ENCODE assay signal across 13 cellular contexts in the genomic region with DNA sequence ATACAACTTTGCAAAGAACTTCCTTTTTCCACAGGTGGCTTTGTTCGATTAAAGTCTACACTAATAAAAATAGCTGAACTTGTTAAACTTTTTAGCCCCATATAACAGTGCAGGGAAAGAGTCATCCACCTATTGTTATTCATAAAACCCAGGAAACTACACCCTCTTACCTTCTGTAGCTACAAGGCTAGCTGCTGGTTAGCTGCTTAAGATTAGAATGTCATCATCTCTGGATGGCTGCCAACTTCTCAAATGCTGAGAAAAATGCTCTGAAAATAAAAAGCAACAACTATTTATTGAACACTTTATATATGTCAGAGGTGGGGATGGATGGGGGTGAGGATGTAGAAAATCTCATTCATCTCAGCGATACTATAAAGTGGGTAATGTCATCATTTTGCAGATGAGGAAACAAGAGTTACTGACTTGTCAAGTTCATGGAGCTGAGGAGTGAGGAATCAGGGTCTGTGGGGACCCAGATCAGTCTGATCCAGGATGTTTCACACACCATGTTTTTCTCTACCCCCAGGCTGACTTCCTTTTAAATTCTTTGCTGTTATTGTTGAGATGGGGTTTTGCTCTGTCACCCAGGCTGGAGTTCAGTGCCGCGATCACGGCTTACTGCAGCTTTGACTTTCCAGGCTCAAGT. TPM values are rescaled to one million over a fixed set of nuclear protein-coding genes. Genes with fewer than 3 reads are reported as not detected.
DNase-seq lines count a peak whose midpoint lies in the region; ATAC-seq and TF ChIP-seq lines count a peak whose summit lies in the region.
"Had no signal": no experiment of that assay in that cellular context is flagged by ENCODE, and none has a peak within 500 bp of the region (broad histone marks: within the 10 kb centered on the region; RNA-seq: fewer than 3 reads in every experiment).

No MANE protein-coding gene starts in this region.

- H3K36me3 Mint-ChIP-seq in mesothelial cell of epicardium: peaks cover 24% of the 10 kb centered on the region

- no peak overlapping the region for H3K4me3 Mint-ChIP-seq in mesothelial cell of epicardium
- H3K4me3 Mint-ChIP-seq: activated CD4-positive, alpha-beta memory T cell treated with anti-CD3 and anti-CD28 coated beads, Interleukin-2, amount 10 ng/mL, durations not matched to agents 7 days and 5 days; activated naive CD8-positive, alpha-beta T cell treated with anti-CD3 and anti-CD28 coated beads, Interleukin-2, amount 10 ng/mL, durations not matched to agents 7 days and 5 days had no signal

- H3K27me3 ChIP-seq in upper lobe of right lung: no peaks in the 10 kb centered on the region

- H3K36me3 ChIP-seq in upper lobe of right lung: peaks cover 27% of the 10 kb centered on the region

- H3K4me1 Mint-ChIP-seq in mesothelial cell of epicardium: peaks cover 11% of the 10 kb centered on the region

- intact Hi-C loops in upper lobe of right lung (cut with DNase I): no loop called here

- no peaks in the 10 kb centered on the region for H3K9me3 ChIP-seq in upper lobe of right lung

- no peaks in the 10 kb centered on the region for H3K9me3 Mint-ChIP-seq in mesothelial cell of epicardium
- H3K9me3 Mint-ChIP-seq: activated CD4-positive, alpha-beta memory T cell treated with anti-CD3 and anti-CD28 coated beads, Interleukin-2, amount 10 ng/mL, durations not matched to agents 7 days and 5 days; activated naive CD8-positive, alpha-beta T cell treated with anti-CD3 and anti-CD28 coated beads, Interleukin-2, amount 10 ng/mL, durations not matched to agents 7 days and 5 days had no signal

- H3K27me3 Mint-ChIP-seq in mesothelial cell of epicardium (ENCODE audit: low read depth): no peaks in the 10 kb centered on the region
- H3K27me3 Mint-ChIP-seq: activated CD4-positive, alpha-beta memory T cell treated with anti-CD3 and anti-CD28 coated beads, Interleukin-2, amount 10 ng/mL, durations not matched to agents 7 days and 5 days; activated naive CD8-positive, alpha-beta T cell treated with anti-CD3 and anti-CD28 coated beads, Interleukin-2, amount 10 ng/mL, durations not matched to agents 7 days and 5 days had no signal

- peak; percentile 19 for DNase-seq in GM03348 (ENCODE audit: low spot score)
- peak; percentile 43 for DNase-seq in M059J (ENCODE audit: low read depth)
- DNase-seq in choroid plexus epithelial cell (ENCODE audit: low read depth): peak; percentile 72
- no peak for DNase-seq in mesothelial cell of epicardium (ENCODE audit: low spot score in 2 of 2, unreplicated experiment in 2 of 2)
- no peak for DNase-seq in upper lobe of right lung
- DNase-seq: activated CD4-positive, alpha-beta memory T cell treated with anti-CD3 and anti-CD28 coated beads, Interleukin-2, amount 10 ng/mL, durations not matched to agents 7 days and 5 days; activated naive CD8-positive, alpha-beta T cell treated with anti-CD3 and anti-CD28 coated beads, Interleukin-2, amount 10 ng/mL, durations not matched to agents 7 days and 5 days; DMS153; effector CD8-positive, alpha-beta T cell; MM.1S; NCI-H524 had no signal

- H3K27ac ChIP-seq in upper lobe of right lung: no peak overlapping the region

- H3K4me3 ChIP-seq in choroid plexus epithelial cell (ENCODE audit: low read depth, low read length) (no peak overlapping the region), upper lobe of right lung (no peak overlapping the region)

- no peaks in the 10 kb centered on the region for H3K4me1 ChIP-seq in upper lobe of right lung

- TF ChIP-seq CTCF in choroid plexus epithelial cell (conservative IDR thresholded peaks at IDR 0.05; ENCODE audit: low read depth, low read length): no peak
- no peak for TF ChIP-seq CTCF in mesothelial cell of epicardium (IDR thresholded peaks at IDR 0.05; ENCODE audit: unreplicated experiment)
- no peak for TF ChIP-seq CTCF in upper lobe of right lung (IDR thresholded peaks at IDR 0.05)

- no peak for ATAC-seq in HG02973 (IDR thresholded peaks at IDR 0.05; ENCODE audit: unreplicated experiment)
- no peak for ATAC-seq in upper lobe of right lung
- no peak for ATAC-seq in HG03469 (IDR thresholded peaks at IDR 0.05; ENCODE audit: unreplicated experiment)

- peak overlapping the region; percentile 53 for H3K27ac Mint-ChIP-seq in mesothelial cell of epicardium
- H3K27ac Mint-ChIP-seq: activated CD4-positive, alpha-beta memory T cell treated with anti-CD3 and anti-CD28 coated beads, Interleukin-2, amount 10 ng/mL, durations not matched to agents 7 days and 5 days; activated naive CD8-positive, alpha-beta T cell treated with anti-CD3 and anti-CD28 coated beads, Interleukin-2, amount 10 ng/mL, durations not matched to agents 7 days and 5 days had no signal

RNA-seq across cellular contexts. Expression of a gene that starts 17.1 kb away (rescaled TPM):
- total RNA-seq in M059J (2014; rRNA removed; shearing (Covaris generic)): 169 and 196 TPM in 2 replicates
- total RNA-seq in mesothelial cell of epicardium: 101 to 109 TPM (median 105 TPM) in 3 replicates
- total RNA-seq in upper lobe of right lung: 76.7 TPM

RNA-seq across cellular contexts. Expression of a gene that starts 17.2 kb away (rescaled TPM):
- total RNA-seq in M059J (2014; rRNA removed; shearing (Covaris generic)): 18.3 and 23.0 TPM in 2 replicates
- 28.0 to 30.9 TPM (median 30.0 TPM) in 3 replicates for total RNA-seq in mesothelial cell of epicardium
- 27.8 TPM for total RNA-seq in upper lobe of right lung

Comparison
In these comparisons a context has a peak if more than half of its experiments do, and no peak if none do; other contexts are left out.
1. DNase-seq: peak in GM03348 (single experiment), M059J (single experiment) and choroid plexus epithelial cell (single experiment); none in mesothelial cell of epicardium (0 of 2) and upper lobe of right lung (single experiment).